Comparison of ENCODE assay signal across 14 cellular contexts in genomic region chr9:118577121-118577520, GRCh38.
A peak's percentile ranks its signal among the peaks of the same experiment; 100 is the strongest.
DNase-seq lines count a peak whose midpoint lies in the region; ATAC-seq and TF ChIP-seq lines count a peak whose summit lies in the region.
"Had no signal": no experiment of that assay in that cellular context is flagged by ENCODE, and none has a peak within 500 bp of the region (broad histone marks: within the 10 kb centered on the region; RNA-seq: fewer than 3 reads in every experiment).

No MANE protein-coding gene starts in this region.

- H3K4me3 ChIP-seq in lower lobe of right lung = no peak overlapping the region
- H3K4me3 ChIP-seq: skin epidermis, thoracic aorta had no signal

- intact Hi-C loops in lower lobe of right lung (cut with DNase I) = no loop called here

- DNase-seq in DMS53 (lab: John Stamatoyannopoulos, UW) = peak; percentile 13
- DNase-seq in DMS53 treated with DMSO at 0.1 percent for 48 hours (lab: John Stamatoyannopoulos, UW; ENCODE audit: unreplicated experiment) = no peak
- peak; percentile 25 for DNase-seq in brain pericyte (ENCODE audit: low read depth, low spot score)
- DNase-seq in glomerular visceral epithelial cell (ENCODE audit: extremely low spot score) = peak; percentile 58
- no peak for DNase-seq in activated CD8-positive, alpha-beta memory T cell treated with anti-CD3 and anti-CD28 coated beads, Interleukin-2, amount 50 U/mL, for 4 hours
- DNase-seq in NCI-H2227 treated with DMSO at 0.1 percent for 48 hours (lab: John Stamatoyannopoulos, UW) = no peak
- DNase-seq in lower lobe of right lung = no peak
- DNase-seq: amygdala, NCI-H1092, NCI-H510A treated with DMSO at 0.1 percent for 48 hours had no signal

- H3K4me1 ChIP-seq in lower lobe of right lung = no peaks in the 10 kb centered on the region

- TF ChIP-seq CTCF in lower lobe of right lung (IDR thresholded peaks at IDR 0.05) = no peak

- H3K27me3 ChIP-seq in lower lobe of right lung (ENCODE audit: low read depth) = no peaks in the 10 kb centered on the region

- no peak overlapping the region for H3K27ac ChIP-seq in lower lobe of right lung
- H3K27ac ChIP-seq: 22Rv1, skin epidermis had no signal

- no peaks in the 10 kb centered on the region for H3K36me3 ChIP-seq in lower lobe of right lung
- H3K36me3 ChIP-seq: thoracic aorta had no signal

- ATAC-seq in GM18868 (IDR thresholded peaks at IDR 0.05; ENCODE audit: unreplicated experiment) (no peak), lower lobe of right lung (no peak)

- H3K9me3 ChIP-seq in lower lobe of right lung = peaks cover 7% of the 10 kb centered on the region
- H3K9me3 ChIP-seq: thoracic aorta had no signal

Comparison
In these comparisons a context has a peak if more than half of its experiments do, and no peak if none do; other contexts are left out.
1. DNase-seq: peak in DMS53 (single experiment), brain pericyte (single experiment) and glomerular visceral epithelial cell (single experiment); none in DMS53 treated with DMSO at 0.1 percent for 48 hours (single experiment), activated CD8-positive, alpha-beta memory T cell treated with anti-CD3 and anti-CD28 coated beads, Interleukin-2, amount 50 U/mL, for 4 hours (single experiment), NCI-H2227 treated with DMSO at 0.1 percent for 48 hours (single experiment) and lower lobe of right lung (single experiment).